ENCODE assay signal across 19 cellular contexts in genomic region chr3:157113832-157114505, GRCh38. TPM values are rescaled to one million over a fixed set of nuclear protein-coding genes. Genes with fewer than 3 reads are reported as not detected.
A peak's percentile ranks its signal among the peaks of the same experiment; 100 is the strongest.
DNase-seq lines count a peak whose midpoint lies in the region; ATAC-seq and TF ChIP-seq lines count a peak whose summit lies in the region.
"Had no signal": no experiment of that assay in that cellular context is flagged by ENCODE, and none has a peak within 500 bp of the region (broad histone marks: within the 10 kb centered on the region; RNA-seq: fewer than 3 reads in every experiment).

No MANE protein-coding gene starts in this region.

- 72 to 86% (median 85%) methylated on average over 3 of the region's 3 CpGs for WGBS in heart left ventricle, 4 donors

- CTCF ChIA-PET in activated B cell treated with CpG ODN at 0.5 μM for 24 hours (lab: Charles Lee) = interaction anchor here (2.3 kb wide), 1 partner anchor 23 kb away, joined by 7 read pairs; no protein-coding TSS in a partner anchor

- no peaks in the 10 kb centered on the region for H3K36me3 Mint-ChIP-seq in activated B cell treated with CpG ODN at 0.5 μM for 24 hours (ENCODE audit: low read depth)
- H3K36me3 Mint-ChIP-seq: stimulated activated memory B cell treated with anti-CD40 and anti-IgM and Interleukin-4, amounts not matched to agents 10 μg/mL and 1 μg/mL and 100 μg/mL, for 72 hours had no signal

- no peak for TF ChIP-seq POLR2A in heart left ventricle (IDR thresholded peaks at IDR 0.05)

- POLR2A ChIA-PET in activated B cell treated with CpG ODN at 0.5 μM for 24 hours (lab: Charles Lee) = no interaction called here

- H3K27ac ChIP-seq in heart left ventricle = peak overlapping the region in 11 of 12 donors; percentile 35 to 82 (median 76)
- H3K27ac ChIP-seq: GM23248, parathyroid adenoma, vagina had no signal

- H3K4me3 ChIP-seq in heart left ventricle (no peak overlapping the region), retinal pigment epithelial cell (ENCODE audit: low read length) (no peak overlapping the region)
- H3K4me3 ChIP-seq: GM23248, vagina had no signal

- H3K4me1 Mint-ChIP-seq in activated B cell treated with CpG ODN at 0.5 μM for 24 hours = peaks cover 2% of the 10 kb centered on the region
- H3K4me1 Mint-ChIP-seq: stimulated activated memory B cell treated with anti-CD40 and anti-IgM and Interleukin-4, amounts not matched to agents 10 μg/mL and 1 μg/mL and 100 μg/mL, for 72 hours had no signal

- H3K9me3 ChIP-seq in heart left ventricle = no peaks in the 10 kb centered on the region
- H3K9me3 ChIP-seq: vagina had no signal

- no peak overlapping the region for H3K4me3 Mint-ChIP-seq in activated B cell treated with CpG ODN at 0.5 μM for 24 hours
- H3K4me3 Mint-ChIP-seq: stimulated activated memory B cell treated with anti-CD40 and anti-IgM and Interleukin-4, amounts not matched to agents 10 μg/mL and 1 μg/mL and 100 μg/mL, for 72 hours had no signal

- intact Hi-C loops in heart left ventricle (cut with DNase I) = loop anchor here in 1 of 10 donors (2.0 kb wide), 1 partner anchor 25 kb away; no protein-coding TSS in a partner anchor
- intact Hi-C loops in cardiac septum (cut with DNase I) = loop anchor here (2.0 kb wide), 1 partner anchor 25 kb away; no protein-coding TSS in a partner anchor
- intact Hi-C loops in activated B cell treated with CpG ODN at 0.5 μM for 24 hours (cut with micrococcal nuclease) = no loop called here

- no peaks in the 10 kb centered on the region for H3K36me3 ChIP-seq in heart left ventricle
- H3K36me3 ChIP-seq: vagina had no signal

- peaks cover 0 to 59% (median 19%) of the 10 kb centered on the region in 12 donors for H3K4me1 ChIP-seq in heart left ventricle
- H3K4me1 ChIP-seq: vagina had no signal

- peak in 4 of 12 donors; percentile 4 to 10 (median 9) for TF ChIP-seq CTCF in heart left ventricle (IDR thresholded peaks at IDR 0.05)
- no peak for TF ChIP-seq CTCF in activated B cell treated with CpG ODN at 0.5 μM for 24 hours (IDR thresholded peaks at IDR 0.05)
- TF ChIP-seq CTCF in retinal pigment epithelial cell (conservative IDR thresholded peaks at IDR 0.05; ENCODE audit: low read depth, low read length) = peak; percentile 25

- H3K9me3 Mint-ChIP-seq in activated B cell treated with CpG ODN at 0.5 μM for 24 hours = no peaks in the 10 kb centered on the region
- H3K9me3 Mint-ChIP-seq: stimulated activated memory B cell treated with anti-CD40 and anti-IgM and Interleukin-4, amounts not matched to agents 10 μg/mL and 1 μg/mL and 100 μg/mL, for 72 hours had no signal

- H3K27me3 ChIP-seq in heart left ventricle = no peaks in the 10 kb centered on the region
- H3K27me3 ChIP-seq: vagina had no signal

- ATAC-seq in heart left ventricle (no peak), activated B cell treated with CpG ODN at 0.5 μM for 24 hours (ENCODE audit: low read depth) (peak; percentile 25), GM21423 (IDR thresholded peaks at IDR 0.05; ENCODE audit: unreplicated experiment) (no peak), HG03442 (IDR thresholded peaks at IDR 0.05; ENCODE audit: unreplicated experiment) (no peak)
- ATAC-seq: stimulated activated memory B cell treated with anti-CD40 and anti-IgM and Interleukin-4, amounts not matched to agents 10 μg/mL and 1 μg/mL and 100 μg/mL, for 72 hours had no signal

- DNase-seq in heart left ventricle (no peak), cardiac septum (ENCODE audit: low spot score) (no peak), HT1080 (ENCODE audit: low read depth) (peak; percentile 31), activated B cell treated with CpG ODN at 0.5 μM for 24 hours (no peak), retinal pigment epithelial cell (ENCODE audit: low read depth) (no peak), Kasumi-1 (lab: John Stamatoyannopoulos, UW) (no peak)
- DNase-seq: activated CD4-positive, alpha-beta T cell treated with anti-CD3 and anti-CD28 coated beads, Interleukin-2, amount 50 U/mL, for 48 hours; activated naive CD4-positive, alpha-beta T cell treated with Interleukin-2 at 50 U/mL for 16 hours; GM23248; hippocampal formation; mammary epithelial cell; NCI-H1417 treated with DMSO at 0.1 percent for 48 hours; stimulated activated CD4-positive, alpha-beta T cell treated with anti-CD3 and anti-CD28 coated beads, Interleukin-1b, Interleukin-23, amount 100 ng/mL, for 48 hours; T-helper 2 cell had no signal

- no peaks in the 10 kb centered on the region for H3K27me3 Mint-ChIP-seq in activated B cell treated with CpG ODN at 0.5 μM for 24 hours
- H3K27me3 Mint-ChIP-seq: stimulated activated memory B cell treated with anti-CD40 and anti-IgM and Interleukin-4, amounts not matched to agents 10 μg/mL and 1 μg/mL and 100 μg/mL, for 72 hours had no signal

- no peak overlapping the region for H3K27ac Mint-ChIP-seq in activated B cell treated with CpG ODN at 0.5 μM for 24 hours
- H3K27ac Mint-ChIP-seq: stimulated activated memory B cell treated with anti-CD40 and anti-IgM and Interleukin-4, amounts not matched to agents 10 μg/mL and 1 μg/mL and 100 μg/mL, for 72 hours had no signal

RNA-seq across cellular contexts. Expression of gene CCNL1, which starts 46.0 kb away (rescaled TPM):
- total RNA-seq in heart left ventricle = 10 to 100 TPM; 15.5 to 66.7 (median 26.8) TPM
- polyA plus RNA-seq in heart left ventricle = 10 to 100 TPM; 19.4 to 25.3 TPM
- total RNA-seq in cardiac septum = 41.7 TPM
- total RNA-seq in HT1080 (2014; rRNA removed; shearing (Covaris generic)) = 82.5 and 86.8 TPM in 2 replicates
- polyA plus RNA-seq in HT1080 (2015; cell fraction: cytosol; rRNA removed) = 30.7 and 31.3 TPM in 2 replicates
- 584 and 668 TPM in 2 replicates for polyA plus RNA-seq in HT1080 (2015; cell fraction: nucleus; rRNA removed)
- 184 and 222 TPM in 2 replicates for total RNA-seq in activated B cell treated with CpG ODN at 0.5 μM for 24 hours
